10 cellular contexts compared by ENCODE assay signal in genomic region chr19:1469200-1469935, GRCh38. TPM values are rescaled to one million over a fixed set of nuclear protein-coding genes. Genes with fewer than 3 reads are reported as not detected.
DNase-seq lines count a peak whose midpoint lies in the region; ATAC-seq and TF ChIP-seq lines count a peak whose summit lies in the region.
"Had no signal": no experiment of that assay in that cellular context is flagged by ENCODE, and none has a peak within 500 bp of the region (broad histone marks: within the 10 kb centered on the region; RNA-seq: fewer than 3 reads in every experiment).

No MANE protein-coding gene starts in this region.

- H3K27ac ChIP-seq in RWPE1 (peak overlapping the region; percentile 85), esophagus muscularis mucosa (replicated peaks in 1 of 4) (no peak overlapping the region), gastrocnemius medialis (no peak overlapping the region)

- H3K27me3 ChIP-seq in esophagus muscularis mucosa (peaks cover 32 to 99% (median 71%) of the 10 kb centered on the region in 4 donors), gastrocnemius medialis (peaks cover 77 to 79% (median 78%) of the 10 kb centered on the region in 3 donors)

- in situ Hi-C loops in gastrocnemius medialis (cut with MboI; ENCODE audit: low sequenced_read_pairs in 4 of 4): no loop called here

- WGBS in esophagus muscularis mucosa: 12% methylated on average over 29 of the region's 109 CpGs

- DNase-seq in ELR (ENCODE audit: low read depth) (peak; percentile 44), RWPE1 (ENCODE audit: low spot score) (no peak), esophagus muscularis mucosa (ENCODE audit: extremely low spot score) (no peak), gastrocnemius medialis (no peak), superior temporal gyrus (ENCODE audit: extremely low spot score) (no peak), islet precursor cell (no peak)
- DNase-seq: NCI-H446 treated with DMSO at 0.1 percent for 48 hours had no signal

- no peak for TF ChIP-seq EP300 in esophagus muscularis mucosa (IDR thresholded peaks at IDR 0.05)

- H3K36me3 ChIP-seq in esophagus muscularis mucosa: peaks cover 0 to 9% (median under 1%) of the 10 kb centered on the region in 4 donors
- H3K36me3 ChIP-seq in gastrocnemius medialis: no peaks in the 10 kb centered on the region

- POLR2A ChIA-PET in RWPE1 (lab: Yijun Ruan, JAX; ENCODE audit: low non-redundant PET): no interaction called here

- TF ChIP-seq POLR2A in esophagus muscularis mucosa (IDR thresholded peaks at IDR 0.05; ENCODE audit: low read depth) (no peak), gastrocnemius medialis (IDR thresholded peaks at IDR 0.05) (no peak)

- TF ChIP-seq CTCF in RWPE1 (conservative IDR thresholded peaks at IDR 0.05; ENCODE audit: low read depth) (no peak; the same call in 1 of the 2 replicates), esophagus muscularis mucosa (IDR thresholded peaks at IDR 0.05) (no peak), gastrocnemius medialis (IDR thresholded peaks at IDR 0.05 in 4 of 5, conservative IDR thresholded peaks at IDR 0.05 in 1 of 5) (no peak)

- peaks cover 58 to 94% (median 84%) of the 10 kb centered on the region in 4 donors for H3K4me1 ChIP-seq in esophagus muscularis mucosa
- H3K4me1 ChIP-seq in gastrocnemius medialis: peaks cover 11 to 48% of the 10 kb centered on the region in 2 donors

- H3K9me3 ChIP-seq in esophagus muscularis mucosa: no peaks in the 10 kb centered on the region
- no peaks in the 10 kb centered on the region for H3K9me3 ChIP-seq in gastrocnemius medialis

- CTCF ChIA-PET in RWPE1 (lab: Yijun Ruan, JAX): interaction anchor here (0.6 to 1.1 kb wide), 3 partner anchors 9 to 119 kb away, joined by 4 to 6 read pairs (median 5); no protein-coding TSS in a partner anchor

- ATAC-seq in gastrocnemius medialis (no peak), HG03565 (IDR thresholded peaks at IDR 0.05; ENCODE audit: unreplicated experiment) (no peak), HG02970 (IDR thresholded peaks at IDR 0.05; ENCODE audit: low FRiP score, unreplicated experiment) (no peak)

- intact Hi-C loops in esophagus muscularis mucosa (cut with DNase I): no loop called here
- intact Hi-C loops in gastrocnemius medialis (cut with DNase I; ENCODE audit: low total_unique reads): no loop called here

- H3K4me3 ChIP-seq in esophagus muscularis mucosa: peak overlapping the region; percentile 46 to 59 (median 49)
- H3K4me3 ChIP-seq in gastrocnemius medialis: peak overlapping the region; percentile 26 to 52 (median 42)

RNA-seq across cellular contexts. Expression of gene C19orf25, which starts 9.6 kb away (rescaled TPM):
- 10 to 100 TPM; 21.6 to 43.6 (median 29.8) TPM for total RNA-seq in esophagus muscularis mucosa
- 10 to 100 TPM; 18.7 to 25.7 (median 19.9) TPM for total RNA-seq in gastrocnemius medialis

RNA-seq across cellular contexts. Expression of gene APC2, which starts 19.4 kb away (rescaled TPM):
- total RNA-seq in esophagus muscularis mucosa (1 to 10 TPM in 2 of 4 donors, under 1 TPM in 2; 0.42 to 1.8 (median 1.2) TPM), gastrocnemius medialis (under 1 TPM in 1 of 4 donors, not detected in 3; 0.04 TPM)
- total RNA-seq: kidney epithelial cell had no signal

RNA-seq across cellular contexts. Expression of gene PCSK4, which starts 20.8 kb away (rescaled TPM):
- total RNA-seq in esophagus muscularis mucosa (1 to 10 TPM; 1.9 to 5.4 (median 3.3) TPM), gastrocnemius medialis (under 1 TPM; 0.12 to 0.60 (median 0.37) TPM)

RNA-seq across cellular contexts. Expression of gene REEP6, which starts 21.6 kb away (rescaled TPM):
- 1 to 10 TPM in 1 of 4 donors, under 1 TPM in 2, not detected in 1; 0.23 to 2.3 (median 0.99) TPM for total RNA-seq in esophagus muscularis mucosa
- total RNA-seq in gastrocnemius medialis: 1 to 10 TPM; 1.1 to 2.3 (median 1.5) TPM

RNA-seq across cellular contexts. Expression of gene RPS15, which starts 31.2 kb away (rescaled TPM):
- total RNA-seq in esophagus muscularis mucosa: 1,000 to 10,000 TPM; 1,297 to 2,978 (median 2,171) TPM
- total RNA-seq in gastrocnemius medialis: 1,000 to 10,000 TPM; 2,323 to 3,835 (median 2,607) TPM
